Comparison of ENCODE assay signal across 21 cellular contexts in genomic region chr7:135924302-135924701, GRCh38. TPM values are rescaled to one million over a fixed set of nuclear protein-coding genes. Genes with fewer than 3 reads are reported as not detected.
DNase-seq lines count a peak whose midpoint lies in the region; ATAC-seq and TF ChIP-seq lines count a peak whose summit lies in the region.
"Had no signal": no experiment of that assay in that cellular context is flagged by ENCODE, and none has a peak within 500 bp of the region (broad histone marks: within the 10 kb centered on the region; RNA-seq: fewer than 3 reads in every experiment).

No MANE protein-coding gene starts in this region.

- DNase-seq in EL (peak; percentile 9), PC-3 (no peak), progenitor cell of endocrine pancreas (ENCODE audit: low spot score, unreplicated experiment) (no peak), GM20000 (ENCODE audit: low spot score) (no peak), AG08395 (ENCODE audit: low spot score) (no peak)
- DNase-seq: activated CD4-positive, alpha-beta T cell treated with anti-CD3 and anti-CD28 coated beads for 4 hours; activated CD8-positive, alpha-beta memory T cell treated with anti-CD3 and anti-CD28 coated beads, Interleukin-2, amount 10 ng/mL, durations not matched to agents 7 days and 5 days; activated naive CD8-positive, alpha-beta T cell treated with anti-CD3 and anti-CD28 coated beads for 36 hours; COR-L47; effector memory CD4-positive, alpha-beta T cell; heart right ventricle; NCI-H1694 treated with DMSO at 0.1 percent for 48 hours; NCI-H446 treated with DMSO at 0.1 percent for 48 hours; NK-92 treated with Interleukin-12 subunit alpha and Interleukin-12 subunit beta, amount 100 ng/mL, for 24 hours; RPMI8226; stimulated activated CD8-positive, alpha-beta memory T cell treated with anti-CD3 and anti-CD28 coated beads, Interleukin-4, amount 100 ng/mL, for 48 hours had no signal

- intact Hi-C loops in PC-3 (cut with micrococcal nuclease): no loop called here

- H3K4me1 ChIP-seq in PC-3 (ENCODE audit: insufficient read depth, low read length) (peaks cover 20% of the 10 kb centered on the region), esophagus (ENCODE audit: control insufficient read depth in 2 of 2, insufficient read depth in 2 of 2, low read length in 1 of 2) (no peaks in the 10 kb centered on the region)

- H3K27ac ChIP-seq in PC-3 (ENCODE audit: low read length): peak overlapping the region; percentile 64
- peak overlapping the region; percentile 26 to 30 for H3K27ac ChIP-seq in esophagus (ENCODE audit: low read depth in 2 of 2, low read length in 1 of 2)
- H3K27ac ChIP-seq: heart right ventricle had no signal

- peaks cover 26% of the 10 kb centered on the region for H3K4me1 Mint-ChIP-seq in progenitor cell of endocrine pancreas (ENCODE audit: low read depth)

- H4K20me1 ChIP-seq in PC-3 (ENCODE audit: low read length): no peaks in the 10 kb centered on the region

- H3K27me3 ChIP-seq in PC-3 (ENCODE audit: low read length) (no peaks in the 10 kb centered on the region), esophagus (ENCODE audit: control insufficient read depth in 1 of 2, insufficient read depth in 2 of 2, low read length in 2 of 2) (no peaks in the 10 kb centered on the region)
- H3K27me3 ChIP-seq: heart right ventricle, right atrium auricular region had no signal

- TF ChIP-seq CTCF in PC-3 (conservative IDR thresholded peaks at IDR 0.05; ENCODE audit: low read depth, low read length): no peak
- TF ChIP-seq CTCF in progenitor cell of endocrine pancreas (IDR thresholded peaks at IDR 0.05; ENCODE audit: unreplicated experiment): no peak
- TF ChIP-seq CTCF in GM20000 (IDR thresholded peaks at IDR 0.05; ENCODE audit: extremely low read depth, missing control alignments): no peak

- H3K27ac Mint-ChIP-seq in progenitor cell of endocrine pancreas: peak overlapping the region; percentile 50
- H3K27ac Mint-ChIP-seq: activated CD8-positive, alpha-beta memory T cell treated with anti-CD3 and anti-CD28 coated beads, Interleukin-2, amount 10 ng/mL, durations not matched to agents 7 days and 5 days; activated naive CD8-positive, alpha-beta T cell treated with anti-CD3 and anti-CD28 coated beads for 36 hours; activated T-helper 1 cell treated with anti-CD3 and anti-CD28 coated beads, Interleukin-12 subunit alpha, Interleukin-12 subunit beta, Interleukin-2, Interleukin-4 antibody, amounts not matched to agents 30 ng/mL and 10 ng/mL and 1 ng/mL, durations not matched to agents 14 hours and 24 hours and 36 hours; B cell had no signal

- peaks cover 10% of the 10 kb centered on the region for H3K36me3 Mint-ChIP-seq in progenitor cell of endocrine pancreas (ENCODE audit: insufficient read depth)

- no peak overlapping the region for H3K4me3 ChIP-seq in PC-3 (ENCODE audit: low read length)
- H3K4me3 ChIP-seq in esophagus (ENCODE audit: low read depth in 1 of 2, low read length in 2 of 2): no peak overlapping the region
- H3K4me3 ChIP-seq: heart right ventricle, right atrium auricular region had no signal

- no peaks in the 10 kb centered on the region for H3F3A ChIP-seq in PC-3 (ENCODE audit: low read length, unreplicated experiment)

- no peaks in the 10 kb centered on the region for H3K9me3 Mint-ChIP-seq in progenitor cell of endocrine pancreas (ENCODE audit: low read depth)
- H3K9me3 Mint-ChIP-seq: activated T-helper 1 cell treated with anti-CD3 and anti-CD28 coated beads, Interleukin-12 subunit alpha, Interleukin-12 subunit beta, Interleukin-2, Interleukin-4 antibody, amounts not matched to agents 30 ng/mL and 10 ng/mL and 1 ng/mL, durations not matched to agents 14 hours and 24 hours and 36 hours had no signal

- H3K9me2 ChIP-seq in PC-3 (replicated peaks; ENCODE audit: low read length): no peaks in the 10 kb centered on the region

- no peak overlapping the region for H3K4me3 Mint-ChIP-seq in progenitor cell of endocrine pancreas (ENCODE audit: low read depth)
- H3K4me3 Mint-ChIP-seq: activated CD8-positive, alpha-beta memory T cell treated with anti-CD3 and anti-CD28 coated beads, Interleukin-2, amount 10 ng/mL, durations not matched to agents 7 days and 5 days; activated naive CD8-positive, alpha-beta T cell treated with anti-CD3 and anti-CD28 coated beads for 36 hours; activated T-helper 1 cell treated with anti-CD3 and anti-CD28 coated beads, Interleukin-12 subunit alpha, Interleukin-12 subunit beta, Interleukin-2, Interleukin-4 antibody, amounts not matched to agents 30 ng/mL and 10 ng/mL and 1 ng/mL, durations not matched to agents 14 hours and 24 hours and 36 hours; B cell had no signal

- H3K79me2 ChIP-seq in PC-3 (ENCODE audit: low read length): no peaks in the 10 kb centered on the region

- BruUV-seq in PC-3 (replicated peaks; lab: Mats Ljungman, UMichigan): no TSS peak

- POLR2A ChIA-PET in PC-3 (lab: Charles Lee; ENCODE audit: unreplicated experiment): interaction anchor here (0.6 to 1.2 kb wide), 2 partner anchors 17 to 1851 kb away, joined by 4 to 5 read pairs; no protein-coding TSS in a partner anchor

- H3K9me3 ChIP-seq in PC-3 (ENCODE audit: low read length) (no peaks in the 10 kb centered on the region), esophagus (ENCODE audit: control insufficient read depth in 2 of 2, insufficient read depth in 1 of 2, low read depth in 1 of 2, low read length in 1 of 2) (peaks cover 0 to 3% of the 10 kb centered on the region in 2 donors)
- H3K9me3 ChIP-seq: heart right ventricle, right atrium auricular region had no signal

- peak overlapping the region; percentile 8; the same call in 1 of the 2 replicates for H3K9ac ChIP-seq in PC-3 (ENCODE audit: low read length)

- H3K4me2 ChIP-seq in PC-3 (ENCODE audit: low read length): peak overlapping the region; percentile 16

- H3K36me3 ChIP-seq in PC-3 (ENCODE audit: low read depth, low read length) (peaks cover under 1% of the 10 kb centered on the region; the same call in 1 of the 2 replicates), esophagus (ENCODE audit: control insufficient read depth in 2 of 2, insufficient read depth in 2 of 2, low read length in 1 of 2) (no peaks in the 10 kb centered on the region)
- H3K36me3 ChIP-seq: right atrium auricular region had no signal

- H2AFZ ChIP-seq in PC-3 (ENCODE audit: low read length): no peak overlapping the region

- WGBS in esophagus, 2 donors: 75 to 81% methylated on average over 3 of the region's 3 CpGs

- CTCF ChIA-PET in PC-3 (lab: Charles Lee): no interaction called here

- no peak for ATAC-seq in PC-3
- ATAC-seq in HG02642 (IDR thresholded peaks at IDR 0.05; ENCODE audit: poor library complexity, unreplicated experiment): no peak
- ATAC-seq: activated CD8-positive, alpha-beta memory T cell treated with anti-CD3 and anti-CD28 coated beads, Interleukin-2, amount 10 ng/mL, durations not matched to agents 7 days and 5 days; heart right ventricle had no signal

- H3K27me3 Mint-ChIP-seq in progenitor cell of endocrine pancreas: no peaks in the 10 kb centered on the region
- H3K27me3 Mint-ChIP-seq: activated CD8-positive, alpha-beta memory T cell treated with anti-CD3 and anti-CD28 coated beads, Interleukin-2, amount 10 ng/mL, durations not matched to agents 7 days and 5 days; activated naive CD8-positive, alpha-beta T cell treated with anti-CD3 and anti-CD28 coated beads for 36 hours; B cell had no signal

RNA-seq across cellular contexts. Expression of gene MTPN, which starts 52.9 kb away (rescaled TPM):
- total RNA-seq in PC-3 (2014; rRNA removed): 96.0 and 113 TPM in 2 replicates
- polyA plus RNA-seq in esophagus: 100 to 1,000 TPM in 1 of 2 donors, 10 to 100 TPM in 1; 54.8 to 100 TPM
- 87.8 and 91.6 TPM in 2 replicates for total RNA-seq in progenitor cell of endocrine pancreas
